ENCODE assay signal across 9 cellular contexts in the genomic region with DNA sequence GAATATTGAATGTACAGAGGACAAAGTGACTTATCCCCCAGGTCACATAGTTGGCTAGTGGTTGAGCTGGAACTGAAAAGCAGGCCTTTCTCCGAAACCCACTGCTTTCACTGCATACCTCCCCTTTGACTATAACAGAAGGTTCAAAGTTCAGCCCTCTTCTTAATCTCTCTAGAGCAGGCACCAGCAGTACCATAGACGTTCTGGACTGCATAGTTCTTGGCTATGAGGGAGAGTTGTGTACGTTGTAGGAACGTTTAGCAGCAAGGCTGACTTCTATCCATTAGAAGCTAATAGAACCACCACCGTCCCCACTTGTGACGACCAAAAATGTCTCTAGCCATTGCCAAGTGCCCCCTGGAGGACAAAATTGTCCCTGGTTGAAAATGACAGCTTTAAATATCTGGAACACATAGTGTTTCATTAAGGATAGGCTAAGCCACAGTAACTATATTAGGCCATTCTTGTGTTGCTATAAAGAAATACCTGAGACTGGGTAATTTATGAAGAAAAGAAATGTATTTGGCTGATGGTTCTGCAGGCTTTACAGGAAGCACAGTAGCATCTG.
A peak's percentile ranks its signal among the peaks of the same experiment; 100 is the strongest.
DNase-seq lines count a peak whose midpoint lies in the region; ATAC-seq and TF ChIP-seq lines count a peak whose summit lies in the region.
"Had no signal": no experiment of that assay in that cellular context is flagged by ENCODE, and none has a peak within 500 bp of the region (broad histone marks: within the 10 kb centered on the region; RNA-seq: fewer than 3 reads in every experiment).

No MANE protein-coding gene starts in this region.

- no peak overlapping the region for H4K91ac ChIP-seq in H9 (ENCODE audit: insufficient read length, low read depth, low read length)

- H3K36me3 ChIP-seq in body of pancreas (replicated peaks in 1 of 2; ENCODE audit: insufficient read depth in 1 of 2, low read depth in 2 of 2) (no peaks in the 10 kb centered on the region), mesendoderm (ENCODE audit: control insufficient read depth, insufficient read depth, low read length) (no peaks in the 10 kb centered on the region)

- ATAC-seq in body of pancreas: no peak
- no peak for ATAC-seq in HG03175 (IDR thresholded peaks at IDR 0.05; ENCODE audit: unreplicated experiment)
- no peak for ATAC-seq in GM21786 (IDR thresholded peaks at IDR 0.05; ENCODE audit: unreplicated experiment)

- no peak overlapping the region for H4K5ac ChIP-seq in H9 (ENCODE audit: insufficient read length, low read depth, low read length)
- H4K5ac ChIP-seq in mesendoderm (ENCODE audit: low read length): no peak overlapping the region

- H4K8ac ChIP-seq in H9 (replicated peaks; ENCODE audit: insufficient read length, low read depth, low read length) (no peak overlapping the region), mesendoderm (ENCODE audit: low read depth, low read length) (no peak overlapping the region)

- no peak overlapping the region for H3T11ph ChIP-seq in H9 (ENCODE audit: low read length)

- H3K23me2 ChIP-seq in H9 (ENCODE audit: insufficient read length, low read depth, low read length, poor library complexity, severe bottlenecking): no peaks in the 10 kb centered on the region

- H3K4me3 ChIP-seq in body of pancreas (no peak overlapping the region), mesendoderm (ENCODE audit: low read length) (no peak overlapping the region)

- WGBS in H9 (ENCODE audit: extremely low coverage, insufficient read length, low lambda C conversion rate): no CpG with 5 or more reads among the region's 6 CpGs
- 28 to 41% methylated on average over 6 of the region's 6 CpGs for WGBS in body of pancreas, 2 donors
- no CpG with 5 or more reads among the region's 6 CpGs for WGBS in mesendoderm (ENCODE audit: extremely low coverage, insufficient coverage, low lambda C conversion rate)

- DNase-seq in NCI-H1417 (lab: John Stamatoyannopoulos, UW) (peak; percentile 10 to 42 (median 16)), NCI-H1417 treated with DMSO at 0.1 percent for 48 hours (lab: John Stamatoyannopoulos, UW) (no peak), H9 (no peak), body of pancreas (peak in 2 of 4 donors; percentile 14 to 20), mesendoderm (peak; percentile 54), NCI-H1930 (lab: John Stamatoyannopoulos, UW) (no peak)

- H3K9me3 Mint-ChIP-seq in H9: no peaks in the 10 kb centered on the region
- H3K9me3 Mint-ChIP-seq: nephron had no signal

- H3K4me1 Mint-ChIP-seq in H9: peaks cover 0 to 4% of the 10 kb centered on the region in 2 experiments; a peak in 1 of 4 replicates

- no peak overlapping the region for H3K4ac ChIP-seq in H9 (ENCODE audit: low read depth, low read length)
- H3K4ac ChIP-seq in mesendoderm (ENCODE audit: low read depth, low read length): no peak overlapping the region

- peak overlapping the region in 1 of 2 experiments; percentile 46; a peak in 2 of 5 replicates for H3K4me3 Mint-ChIP-seq in H9
- H3K4me3 Mint-ChIP-seq: nephron had no signal

- H2BK15ac ChIP-seq in H9 (ENCODE audit: low read depth, low read length) (no peak overlapping the region), mesendoderm (replicated peaks; ENCODE audit: low read depth) (no peak overlapping the region)

- H3K27ac Mint-ChIP-seq in H9: no peak overlapping the region; a peak in 1 of 7 replicates
- H3K27ac Mint-ChIP-seq: nephron had no signal

- H3K9me3 ChIP-seq in H9 (ENCODE audit: control insufficient read depth, low read depth, low read length) (no peaks in the 10 kb centered on the region), body of pancreas (no peaks in the 10 kb centered on the region)

- no peak overlapping the region for H3K56ac ChIP-seq in H9 (ENCODE audit: insufficient read length, low read depth, low read length)
- no peak overlapping the region for H3K56ac ChIP-seq in mesendoderm (ENCODE audit: low read length)

- H3K79me1 ChIP-seq in H9 (ENCODE audit: insufficient read depth, low read depth, low read length, poor library complexity, severe bottlenecking) (no peaks in the 10 kb centered on the region), mesendoderm (ENCODE audit: low read length) (no peaks in the 10 kb centered on the region)

- H3K14ac ChIP-seq in H9 (ENCODE audit: insufficient read depth, low read length): no peak overlapping the region

- H3K23ac ChIP-seq in H9 (ENCODE audit: insufficient read length, low read depth, low read length): no peak overlapping the region
- no peak overlapping the region for H3K23ac ChIP-seq in mesendoderm (ENCODE audit: low read length)

- no peak overlapping the region for H2AFZ ChIP-seq in H9 (ENCODE audit: low read length)

- TF ChIP-seq CTCF in H9 (conservative IDR thresholded peaks at IDR 0.05) (peak; percentile 74), body of pancreas (IDR thresholded peaks at IDR 0.05) (peak in 6 of 7 experiments; percentile 8 to 39 (median 32))

- no peak overlapping the region for H3K9ac ChIP-seq in H9 (ENCODE audit: extremely low read depth, insufficient read length, low read length)
- H3K9ac ChIP-seq in mesendoderm (ENCODE audit: low read length): no peak overlapping the region

- H2BK120ac ChIP-seq in H9 (ENCODE audit: low read depth, low read length, poor library complexity, severe bottlenecking) (no peak overlapping the region), mesendoderm (ENCODE audit: low read depth, low read length) (no peak overlapping the region)

- H3K27me3 ChIP-seq in H9 (ENCODE audit: insufficient read depth, low read length) (no peaks in the 10 kb centered on the region), body of pancreas (no peaks in the 10 kb centered on the region), mesendoderm (ENCODE audit: insufficient read depth, low read length, poor library complexity) (no peaks in the 10 kb centered on the region)

- H2BK20ac ChIP-seq in H9 (ENCODE audit: low read depth, low read length, poor library complexity, severe bottlenecking): no peak overlapping the region

- H3K79me2 ChIP-seq in H9 (ENCODE audit: insufficient read depth, low read length) (no peaks in the 10 kb centered on the region), mesendoderm (ENCODE audit: control insufficient read depth, insufficient read depth, low read length) (no peaks in the 10 kb centered on the region)

- H3K4me1 ChIP-seq in H9 (ENCODE audit: insufficient read depth, low read length) (no peaks in the 10 kb centered on the region), body of pancreas (no peaks in the 10 kb centered on the region), mesendoderm (ENCODE audit: control insufficient read depth, low read depth, low read length) (no peaks in the 10 kb centered on the region)

- no peak overlapping the region for H3K27ac ChIP-seq in H9 (ENCODE audit: insufficient read length, low read depth, low read length)
- H3K27ac ChIP-seq in body of pancreas: no peak overlapping the region
- H3K27ac ChIP-seq in mesendoderm (ENCODE audit: low read depth, low read length): no peak overlapping the region

- no peaks in the 10 kb centered on the region for H3K36me3 Mint-ChIP-seq in H9 (ENCODE audit: insufficient read depth in 1 of 3, low read depth in 3 of 3)

- intact Hi-C loops in body of pancreas (cut with DNase I): no loop called here

- peaks cover 4% of the 10 kb centered on the region; the same call in 1 of the 2 replicates for H3K27me3 Mint-ChIP-seq in H9 (ENCODE audit: low read depth)

- H3K4me2 ChIP-seq in H9 (ENCODE audit: insufficient read depth, insufficient read length, low read length) (no peak overlapping the region), mesendoderm (ENCODE audit: low read length) (no peak overlapping the region)

- no peak overlapping the region for H2BK12ac ChIP-seq in H9 (ENCODE audit: insufficient read length, low read depth, low read length)

- H2BK5ac ChIP-seq in H9 (ENCODE audit: insufficient read length, low read length): no peak overlapping the region
- no peak overlapping the region for H2BK5ac ChIP-seq in mesendoderm (ENCODE audit: low read length)

- no peak overlapping the region for H2AK5ac ChIP-seq in H9 (ENCODE audit: insufficient read length, low read length)
- no peak overlapping the region for H2AK5ac ChIP-seq in mesendoderm (ENCODE audit: low read length)

- TF ChIP-seq POLR2A in body of pancreas (IDR thresholded peaks at IDR 0.05): no peak

- H4K20me1 ChIP-seq in H9 (ENCODE audit: control insufficient read depth, insufficient read depth, insufficient read length): no peaks in the 10 kb centered on the region

- H3K18ac ChIP-seq in H9 (ENCODE audit: insufficient read length, low read depth, low read length): no peak overlapping the region
- no peak overlapping the region for H3K18ac ChIP-seq in mesendoderm (ENCODE audit: low read length)

Comparison
In these comparisons a context has a peak if more than half of its experiments do, and no peak if none do; other contexts are left out.
1. DNase-seq: peak in NCI-H1417 (3 of 3) and mesendoderm (single experiment); none in NCI-H1417 treated with DMSO at 0.1 percent for 48 hours (single experiment), H9 (single experiment) and NCI-H1930 (0 of 2).